22 cellular contexts compared by ENCODE assay signal in the genomic region with DNA sequence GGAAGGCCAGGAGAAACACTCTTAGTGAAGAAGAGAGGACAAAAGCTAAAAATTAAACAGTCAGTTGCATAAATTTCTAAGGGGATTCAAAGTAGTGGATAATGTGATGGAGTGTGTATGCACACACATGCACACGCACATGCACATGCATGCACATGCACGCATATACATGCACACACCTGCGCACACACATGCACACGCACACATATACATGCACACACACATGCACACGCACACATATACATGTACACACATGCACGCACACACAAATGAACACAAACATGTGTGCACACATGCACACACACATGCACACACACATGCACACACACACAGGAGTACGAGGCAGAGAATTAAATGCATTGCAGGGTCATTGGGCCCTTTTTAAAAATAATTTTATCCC.
DNase-seq lines count a peak whose midpoint lies in the region; ATAC-seq, FAIRE-seq and TF ChIP-seq lines count a peak whose summit lies in the region.
"Had no signal": no experiment of that assay in that cellular context is flagged by ENCODE, and none has a peak within 500 bp of the region (broad histone marks: within the 10 kb centered on the region; RNA-seq: fewer than 3 reads in every experiment).

No MANE protein-coding gene starts in this region.

- H2BK20ac ChIP-seq in H1 (ENCODE audit: low read length) = no peak overlapping the region

- 57% methylated on average over 7 of the region's 7 CpGs; no CpG with 5 or more reads in 1 of the 2 experiments for WGBS in H1 (ENCODE audit: extremely low coverage in 1 of 2, insufficient coverage in 1 of 2, insufficient read length in 1 of 2, insufficient replicate concordance in 2 of 2, low coverage in 1 of 2, low lambda C conversion rate in 2 of 2, missing lambda C conversion rate in 1 of 2), 2 experiments

- ATAC-seq in HG03025 (IDR thresholded peaks at IDR 0.05; ENCODE audit: low FRiP score, unreplicated experiment) = no peak
- ATAC-seq: A549, GM23338 had no signal

- H3K27ac ChIP-seq in HEK293 (ENCODE audit: extremely low read depth, low read depth, low read length) (no peak overlapping the region), H1 (ENCODE audit: low read depth, low read length) (no peak overlapping the region), Peyer's patch (no peak overlapping the region)
- H3K27ac ChIP-seq: A549; BLaER1 treated with 17β-estradiol and CSF1 and Interleukin-3, amounts not matched to agents 10 nM and 100 nM had no signal

- H3K18ac ChIP-seq in H1 (ENCODE audit: extremely low read depth, low read length) = no peak overlapping the region

- no peak for DNase-seq in GM12891 (ENCODE audit: insufficient read length, low spot score)
- no peak for DNase-seq in H1 (ENCODE audit: low read depth in 1 of 2, low spot score in 2 of 2)
- DNase-seq in Peyer's patch = no peak
- DNase-seq in stimulated activated CD4-positive, alpha-beta T cell treated with anti-CD3 and anti-CD28 coated beads, Interleukin-2, amount 100 ng/mL, for 48 hours = no peak
- DNase-seq: 8988T; ACHN; AML-193; BE2C; CD4-positive, alpha-beta T cell; CD8-positive, alpha-beta memory T cell; DMS 273 treated with DMSO at 0.1 percent for 48 hours; DMS79; GF-D8; H7; HCEC 1CT had no signal

- TF ChIP-seq RAD21 in H1 (IDR thresholded peaks at IDR 0.05 in 1 of 2, conservative IDR thresholded peaks at IDR 0.05 in 1 of 2; ENCODE audit: low read depth in 2 of 2, low read length in 2 of 2) = no peak

- TF ChIP-seq POLR2A in GM12891 (IDR thresholded peaks at IDR 0.05; ENCODE audit: low read depth, low read length) (no peak), H1 (IDR thresholded peaks at IDR 0.05; ENCODE audit: control extremely low read depth in 1 of 2, low read depth in 2 of 2, low read length in 2 of 2) (no peak), Peyer's patch (IDR thresholded peaks at IDR 0.05) (no peak)

- H4K8ac ChIP-seq in H1 (ENCODE audit: extremely low read depth, insufficient read depth, low read length) = no peak overlapping the region

- no peak overlapping the region for H2BK120ac ChIP-seq in H1 (replicated peaks; ENCODE audit: low read depth, low read length)

- no peak for TF ChIP-seq EP300 in H1 (IDR thresholded peaks at IDR 0.05; ENCODE audit: borderline replicate concordance in 1 of 2, low read depth in 2 of 2, low read length in 2 of 2)

- no peak overlapping the region for H3K4ac ChIP-seq in H1 (replicated peaks; ENCODE audit: insufficient read length, low read depth, low read length)

- H3K23ac ChIP-seq in H1 (ENCODE audit: insufficient read length) = no peak overlapping the region

- H3K23me2 ChIP-seq in H1 (ENCODE audit: low read depth, low read length) = no peaks in the 10 kb centered on the region

- no peak overlapping the region for H2AFZ ChIP-seq in H1 (ENCODE audit: low read length)
- H2AFZ ChIP-seq: GM23338 had no signal

- peak; percentile 33 for FAIRE-seq in GM12891 (lab: Jason Lieb, UNC)
- no peak for FAIRE-seq in H1 (lab: Jason Lieb, UNC)
- FAIRE-seq: A549, D721Med, GM19239 had no signal

- H3K4me1 ChIP-seq in HEK293 (ENCODE audit: control insufficient read depth, insufficient read depth, low read length) = no peaks in the 10 kb centered on the region
- no peaks in the 10 kb centered on the region for H3K4me1 ChIP-seq in H1 (replicated peaks in 1 of 4; ENCODE audit: control insufficient read depth in 3 of 4, insufficient read depth in 4 of 4, low read length in 3 of 4)
- H3K4me1 ChIP-seq in Peyer's patch = no peaks in the 10 kb centered on the region
- H3K4me1 ChIP-seq: A549, BE2C had no signal

- no peaks in the 10 kb centered on the region for H3K79me2 ChIP-seq in H1 (ENCODE audit: control insufficient read depth in 1 of 2, insufficient read depth in 2 of 2, low read length in 2 of 2)

- no peaks in the 10 kb centered on the region for H3K79me1 ChIP-seq in H1 (ENCODE audit: low read depth, low read length)

- H2BK12ac ChIP-seq in H1 (ENCODE audit: low read depth, low read length) = no peak overlapping the region

- no peak overlapping the region for H3K4me2 ChIP-seq in H1 (ENCODE audit: insufficient read depth in 1 of 2, low read depth in 2 of 2, low read length in 2 of 2)
- H3K4me2 ChIP-seq: A549; BLaER1 treated with 17β-estradiol and CSF1 and Interleukin-3, amounts not matched to agents 10 nM and 100 nM; GM23338 had no signal

- H3K14ac ChIP-seq in H1 (ENCODE audit: insufficient read length) = no peak overlapping the region

- TF ChIP-seq CTCF in HEK293 (tag by site-specific recombination; IDR thresholded peaks at IDR 0.05) (no peak), H1 (IDR thresholded peaks at IDR 0.05; ENCODE audit: control extremely low read depth in 1 of 3, insufficient read depth in 1 of 3, low read depth in 1 of 3, low read length in 3 of 3) (no peak), Peyer's patch (IDR thresholded peaks at IDR 0.05) (no peak)

- no peak overlapping the region for H4K5ac ChIP-seq in H1 (ENCODE audit: insufficient read length, low read depth, low read length)

- no peak overlapping the region for H3K9ac ChIP-seq in H1 (replicated peaks in 1 of 4; ENCODE audit: extremely low read depth in 1 of 4, low read depth in 3 of 4, low read length in 3 of 4)
- H3K9ac ChIP-seq: BLaER1 treated with 17β-estradiol and CSF1 and Interleukin-3, amounts not matched to agents 10 nM and 100 nM had no signal

- no peak overlapping the region for H2BK15ac ChIP-seq in H1 (ENCODE audit: low read length)

- peak overlapping the region; percentile 79; the same call in 1 of the 2 replicates for H2AK5ac ChIP-seq in H1 (ENCODE audit: low read depth, low read length)

- CTCF ChIA-PET in HEK293 (lab: Yijun Ruan, JAX) (interaction anchor here (1.4 kb wide), 1 partner anchor 10 kb away, joined by 3 read pairs; no protein-coding TSS in a partner anchor), H1 (lab: Charles Lee; ENCODE audit: partially characterized antibody) (interaction anchor here (0.6 to 3.3 kb wide), 5 partner anchors 8 to 166 kb away, joined by 3 to 16 read pairs (median 3); no protein-coding TSS in a partner anchor)

- H4K91ac ChIP-seq in H1 (replicated peaks; ENCODE audit: insufficient read length, low read length) = peak overlapping the region; percentile 34

- H3K27me3 ChIP-seq in H1 (replicated peaks in 1 of 4; ENCODE audit: control insufficient read depth in 3 of 4, extremely low read depth in 1 of 4, insufficient read depth in 3 of 4, low read length in 3 of 4) (peaks cover 0 to 1% (median 0%) of the 10 kb centered on the region in 4 experiments; a peak in 1 of 7 replicates), Peyer's patch (no peaks in the 10 kb centered on the region)
- H3K27me3 ChIP-seq: BE2C; BLaER1 treated with 17β-estradiol and CSF1 and Interleukin-3, amounts not matched to agents 10 nM and 100 nM had no signal

- peaks cover 0 to 2% of the 10 kb centered on the region in 2 experiments for H4K20me1 ChIP-seq in H1 (replicated peaks in 1 of 2; ENCODE audit: control insufficient read depth in 1 of 2, insufficient read depth in 2 of 2, low read length in 2 of 2)
- H4K20me1 ChIP-seq: BLaER1 treated with 17β-estradiol and CSF1 and Interleukin-3, amounts not matched to agents 10 nM and 100 nM had no signal

- H2BK5ac ChIP-seq in H1 (ENCODE audit: low read depth, low read length) = no peak overlapping the region

- H3K4me3 ChIP-seq in HEK293 (ENCODE audit: low read depth, low read length) (no peak overlapping the region), H1 (ENCODE audit: extremely low read depth in 1 of 4, insufficient read depth in 2 of 4, low read depth in 3 of 4, low read length in 4 of 4) (no peak overlapping the region), Peyer's patch (no peak overlapping the region)
- H3K4me3 ChIP-seq: A549; BLaER1 treated with 17β-estradiol and CSF1 and Interleukin-3, amounts not matched to agents 10 nM and 100 nM; GM23338 had no signal

- H3K36me3 ChIP-seq in HEK293 (ENCODE audit: control insufficient read depth in 2 of 2, insufficient read depth in 1 of 2, low read length in 2 of 2) = no peaks in the 10 kb centered on the region
- no peaks in the 10 kb centered on the region for H3K36me3 ChIP-seq in H1 (ENCODE audit: control insufficient read depth in 2 of 4, insufficient read depth in 4 of 4, low read length in 3 of 4)
- H3K36me3 ChIP-seq in Peyer's patch = no peaks in the 10 kb centered on the region
- H3K36me3 ChIP-seq: BE2C; BLaER1 treated with 17β-estradiol and CSF1 and Interleukin-3, amounts not matched to agents 10 nM and 100 nM had no signal

- no peaks in the 10 kb centered on the region for H3K9me3 ChIP-seq in HEK293 (ENCODE audit: control insufficient read depth, insufficient read depth, low read depth, low read length)
- H3K9me3 ChIP-seq in H1 (ENCODE audit: insufficient read depth in 2 of 2, low read depth in 1 of 2, low read length in 1 of 2) = no peaks in the 10 kb centered on the region
- H3K9me3 ChIP-seq in Peyer's patch = no peaks in the 10 kb centered on the region
- H3K9me3 ChIP-seq: A549; BE2C; BLaER1 treated with 17β-estradiol and CSF1 and Interleukin-3, amounts not matched to agents 10 nM and 100 nM had no signal

- no peak overlapping the region for H3K56ac ChIP-seq in H1 (replicated peaks; ENCODE audit: insufficient read length, low read depth, low read length)

- POLR2A ChIA-PET in HEK293 (lab: Yijun Ruan, JAX) = no interaction called here
- POLR2A ChIA-PET in H1 (lab: Charles Lee; ENCODE audit: partially characterized antibody) = no interaction called here

TF ChIP-seq in GM12891, 5 proteins besides CTCF, POLR2A, EP300 and RAD21:
- TF ChIP-seq TAF1 (IDR thresholded peaks at IDR 0.05; ENCODE audit: low read depth, low read length) (no peak), SPI1 (IDR thresholded peaks at IDR 0.05; ENCODE audit: low read depth, low read length) (no peak)

TF ChIP-seq in HEK293, 187 proteins besides CTCF, POLR2A, EP300 and RAD21 (continues in another document):
- no peak for TF ChIP-seq ZNF433 (tag by site-specific recombination; IDR thresholded peaks at IDR 0.05; ENCODE audit: low read depth)
- no peak for TF ChIP-seq ZNF660 (tag by site-specific recombination; IDR thresholded peaks at IDR 0.05)

TF ChIP-seq in H1, 55 proteins besides CTCF, POLR2A, EP300 and RAD21 (continues in another document):
- no peak for TF ChIP-seq CTBP2 (IDR thresholded peaks at IDR 0.05; ENCODE audit: borderline replicate concordance, insufficient read depth, insufficient read length, low read length)
- no peak for TF ChIP-seq SUZ12 (IDR thresholded peaks at IDR 0.05; ENCODE audit: low read length)
- TF ChIP-seq HDAC2 (IDR thresholded peaks at IDR 0.05; ENCODE audit: borderline replicate concordance in 1 of 2, low read depth in 2 of 2, low read length in 2 of 2) = no peak
- TF ChIP-seq E2F6 (IDR thresholded peaks at IDR 0.05) = no peak
- no peak for TF ChIP-seq CBX8 (IDR thresholded peaks at IDR 0.05; ENCODE audit: borderline replicate concordance, low read depth, low read length)
- TF ChIP-seq BACH1 (IDR thresholded peaks at IDR 0.05; ENCODE audit: low read length) = no peak
- TF ChIP-seq GABPA (IDR thresholded peaks at IDR 0.05; ENCODE audit: borderline replicate concordance, insufficient read depth, low read length) = no peak
